Comparison of ENCODE assay signal across 13 cellular contexts in genomic region chr1:38037481-38037939, GRCh38. TPM values are rescaled to one million over a fixed set of nuclear protein-coding genes. Genes with fewer than 3 reads are reported as not detected.
DNase-seq lines count a peak whose midpoint lies in the region; ATAC-seq, FAIRE-seq and TF ChIP-seq lines count a peak whose summit lies in the region.
"Had no signal": no experiment of that assay in that cellular context is flagged by ENCODE, and none has a peak within 500 bp of the region (broad histone marks: within the 10 kb centered on the region; RNA-seq: fewer than 3 reads in every experiment).

No MANE protein-coding gene starts in this region.

- 43% methylated on average over 4 of the region's 4 CpGs for WGBS in mammary epithelial cell (ENCODE audit: low coverage, missing lambda C conversion rate)

- no peaks in the 10 kb centered on the region for H3K36me3 ChIP-seq in Karpas-422 (ENCODE audit: insufficient read depth, low read length)
- no peaks in the 10 kb centered on the region for H3K36me3 ChIP-seq in mammary epithelial cell (ENCODE audit: insufficient read depth, low read length)
- no peaks in the 10 kb centered on the region for H3K36me3 ChIP-seq in naive thymus-derived CD4-positive, alpha-beta T cell (ENCODE audit: control insufficient read depth in 2 of 3, insufficient read depth in 3 of 3, low read length in 3 of 3)
- H3K36me3 ChIP-seq: BLaER1 treated with 17β-estradiol and CSF1 and Interleukin-3, amounts not matched to agents 10 nM and 100 nM had no signal

- no peaks in the 10 kb centered on the region for H3K9me2 ChIP-seq in Karpas-422 (replicated peaks; ENCODE audit: insufficient read depth, low read length)

- no peaks in the 10 kb centered on the region for H3K9me3 Mint-ChIP-seq in activated CD4-positive, alpha-beta T cell treated with anti-CD3 and anti-CD28 coated beads for 36 hours (ENCODE audit: low read depth)
- no peaks in the 10 kb centered on the region for H3K9me3 Mint-ChIP-seq in activated CD4-positive, alpha-beta T cell treated with anti-CD3 and anti-CD28 coated beads, Interleukin-2, amount 10 ng/mL, durations not matched to agents 7 days and 5 days
- no peaks in the 10 kb centered on the region for H3K9me3 Mint-ChIP-seq in progenitor cell of endocrine pancreas (ENCODE audit: low read depth)
- peaks cover 0 to 3% (median 0%) of the 10 kb centered on the region in 11 donors for H3K9me3 Mint-ChIP-seq in naive thymus-derived CD4-positive, alpha-beta T cell
- H3K9me3 Mint-ChIP-seq: nephron had no signal

- no peak for FAIRE-seq in HTR-8/SVneo (lab: Jason Lieb, UNC)

- ATAC-seq in activated CD4-positive, alpha-beta T cell treated with anti-CD3 and anti-CD28 coated beads for 36 hours = no peak
- ATAC-seq in naive thymus-derived CD4-positive, alpha-beta T cell = no peak
- ATAC-seq in GM21390 (IDR thresholded peaks at IDR 0.05; ENCODE audit: unreplicated experiment) = no peak

- H3K4me2 ChIP-seq in Karpas-422 (ENCODE audit: low read depth, low read length, poor library complexity, severe bottlenecking) (no peak overlapping the region), mammary epithelial cell (ENCODE audit: insufficient read depth, low read depth, low read length) (no peak overlapping the region)

- H3K9ac ChIP-seq in Karpas-422 (ENCODE audit: low read length) = no peak overlapping the region
- H3K9ac ChIP-seq in mammary epithelial cell (ENCODE audit: insufficient read depth, low read length) = no peak overlapping the region
- H3K9ac ChIP-seq: BLaER1 treated with 17β-estradiol and CSF1 and Interleukin-3, amounts not matched to agents 10 nM and 100 nM had no signal

- intact Hi-C loops in activated CD4-positive, alpha-beta T cell treated with anti-CD3 and anti-CD28 coated beads for 36 hours (cut with DNase I, micrococcal nuclease) = loop anchor here in 1 of 2 experiments (10.0 kb wide), 1 partner anchor 367 kb away; no protein-coding TSS in a partner anchor
- intact Hi-C loops in mammary epithelial cell (cut with micrococcal nuclease) = no loop called here
- intact Hi-C loops in naive thymus-derived CD4-positive, alpha-beta T cell (cut with micrococcal nuclease) = no loop called here

- in situ Hi-C loops in mammary epithelial cell (cut with MboI; ENCODE audit: low sequenced_read_pairs in 2 of 2) = loop anchor here in 1 of 2 donors (25.0 kb wide), 1 partner anchor 550 kb away; no protein-coding TSS in a partner anchor

- H2AFZ ChIP-seq in Karpas-422 (ENCODE audit: low read length) (no peak overlapping the region), mammary epithelial cell (ENCODE audit: low read depth, low read length) (no peak overlapping the region)

- dilution Hi-C loops in mammary epithelial cell (cut with HindIII; ENCODE audit: low sequenced_read_pairs) = no loop called here

- no peak overlapping the region for H3K4me3 ChIP-seq in Karpas-422 (ENCODE audit: low read length)
- H3K4me3 ChIP-seq in mammary epithelial cell (replicated peaks in 1 of 3; ENCODE audit: insufficient read depth in 1 of 3, low read depth in 2 of 3, low read length in 3 of 3) = no peak overlapping the region
- no peak overlapping the region for H3K4me3 ChIP-seq in naive thymus-derived CD4-positive, alpha-beta T cell (ENCODE audit: low read length)
- H3K4me3 ChIP-seq: BLaER1 treated with 17β-estradiol and CSF1 and Interleukin-3, amounts not matched to agents 10 nM and 100 nM had no signal

- no peak overlapping the region for H3K27ac Mint-ChIP-seq in activated CD4-positive, alpha-beta T cell treated with anti-CD3 and anti-CD28 coated beads for 36 hours
- H3K27ac Mint-ChIP-seq in activated CD4-positive, alpha-beta T cell treated with anti-CD3 and anti-CD28 coated beads, Interleukin-2, amount 10 ng/mL, durations not matched to agents 7 days and 5 days = no peak overlapping the region
- H3K27ac Mint-ChIP-seq in progenitor cell of endocrine pancreas = no peak overlapping the region
- H3K27ac Mint-ChIP-seq in naive thymus-derived CD4-positive, alpha-beta T cell = no peak overlapping the region
- H3K27ac Mint-ChIP-seq: nephron had no signal

- H3K27me3 Mint-ChIP-seq in activated CD4-positive, alpha-beta T cell treated with anti-CD3 and anti-CD28 coated beads for 36 hours = peaks cover 28% of the 10 kb centered on the region
- H3K27me3 Mint-ChIP-seq in activated CD4-positive, alpha-beta T cell treated with anti-CD3 and anti-CD28 coated beads, Interleukin-2, amount 10 ng/mL, durations not matched to agents 7 days and 5 days = peaks cover 22% of the 10 kb centered on the region
- peaks cover 39% of the 10 kb centered on the region for H3K27me3 Mint-ChIP-seq in progenitor cell of endocrine pancreas
- H3K27me3 Mint-ChIP-seq in naive thymus-derived CD4-positive, alpha-beta T cell = peaks cover 24 to 40% (median 35%) of the 10 kb centered on the region in 5 donors

- no peaks in the 10 kb centered on the region for H3K4me1 Mint-ChIP-seq in activated CD4-positive, alpha-beta T cell treated with anti-CD3 and anti-CD28 coated beads for 36 hours
- H3K4me1 Mint-ChIP-seq in activated CD4-positive, alpha-beta T cell treated with anti-CD3 and anti-CD28 coated beads, Interleukin-2, amount 10 ng/mL, durations not matched to agents 7 days and 5 days = no peaks in the 10 kb centered on the region
- H3K4me1 Mint-ChIP-seq in progenitor cell of endocrine pancreas (ENCODE audit: low read depth) = no peaks in the 10 kb centered on the region
- H3K4me1 Mint-ChIP-seq in naive thymus-derived CD4-positive, alpha-beta T cell = no peaks in the 10 kb centered on the region

- no peaks in the 10 kb centered on the region for H3K79me2 ChIP-seq in Karpas-422 (ENCODE audit: low read length)
- H3K79me2 ChIP-seq in mammary epithelial cell (ENCODE audit: insufficient read depth, low read length) = no peaks in the 10 kb centered on the region

- CTCF ChIA-PET in activated CD4-positive, alpha-beta T cell treated with anti-CD3 and anti-CD28 coated beads for 36 hours (lab: Charles Lee) = interaction anchor here (0.9 kb wide), 1 partner anchor 807 kb away, joined by 3 read pairs; no protein-coding TSS in a partner anchor
- CTCF ChIA-PET in activated CD4-positive, alpha-beta T cell treated with anti-CD3 and anti-CD28 coated beads, Interleukin-2, amount 10 ng/mL, durations not matched to agents 7 days and 5 days (lab: Charles Lee) = no interaction called here
- CTCF ChIA-PET in mammary epithelial cell (lab: Charles Lee; ENCODE audit: low non-redundant PET) = interaction anchor here (0.6 kb wide), 2 partner anchors 9 to 832 kb away, joined by 4 to 9 read pairs; no protein-coding TSS in a partner anchor
- CTCF ChIA-PET in naive thymus-derived CD4-positive, alpha-beta T cell (lab: Charles Lee) = interaction anchor here (0.7 to 0.9 kb wide), 2 partner anchors 27 to 795 kb away, joined by 3 to 6 read pairs; no protein-coding TSS in a partner anchor

- POLR2A ChIA-PET in activated CD4-positive, alpha-beta T cell treated with anti-CD3 and anti-CD28 coated beads for 36 hours (lab: Charles Lee) = no interaction called here
- POLR2A ChIA-PET in activated CD4-positive, alpha-beta T cell treated with anti-CD3 and anti-CD28 coated beads, Interleukin-2, amount 10 ng/mL, durations not matched to agents 7 days and 5 days (lab: Charles Lee) = no interaction called here
- POLR2A ChIA-PET in naive thymus-derived CD4-positive, alpha-beta T cell (lab: Charles Lee) = no interaction called here

- no peaks in the 10 kb centered on the region for H3K27me3 ChIP-seq in Karpas-422 (ENCODE audit: low read length)
- no peaks in the 10 kb centered on the region for H3K27me3 ChIP-seq in mammary epithelial cell (ENCODE audit: insufficient read depth, low read length)
- H3K27me3 ChIP-seq in naive thymus-derived CD4-positive, alpha-beta T cell (ENCODE audit: control insufficient read depth in 2 of 2, insufficient read depth in 2 of 2, low read length in 2 of 2) = peaks cover 0 to under 1% of the 10 kb centered on the region in 2 donors

- no peaks in the 10 kb centered on the region for H3K36me3 Mint-ChIP-seq in activated CD4-positive, alpha-beta T cell treated with anti-CD3 and anti-CD28 coated beads for 36 hours (ENCODE audit: low read depth)
- H3K36me3 Mint-ChIP-seq in activated CD4-positive, alpha-beta T cell treated with anti-CD3 and anti-CD28 coated beads, Interleukin-2, amount 10 ng/mL, durations not matched to agents 7 days and 5 days (ENCODE audit: low read depth) = no peaks in the 10 kb centered on the region
- H3K36me3 Mint-ChIP-seq in progenitor cell of endocrine pancreas (ENCODE audit: insufficient read depth) = no peaks in the 10 kb centered on the region
- H3K36me3 Mint-ChIP-seq in naive thymus-derived CD4-positive, alpha-beta T cell = no peaks in the 10 kb centered on the region

- no peak overlapping the region for H3K27ac ChIP-seq in Karpas-422 (ENCODE audit: low read length)
- H3K27ac ChIP-seq in mammary epithelial cell (ENCODE audit: insufficient read depth, low read depth, low read length) = no peak overlapping the region
- H3K27ac ChIP-seq in naive thymus-derived CD4-positive, alpha-beta T cell (ENCODE audit: low read depth, low read length) = no peak overlapping the region
- H3K27ac ChIP-seq: BLaER1 treated with 17β-estradiol and CSF1 and Interleukin-3, amounts not matched to agents 10 nM and 100 nM had no signal

- DNase-seq in activated CD4-positive, alpha-beta T cell treated with anti-CD3 and anti-CD28 coated beads for 36 hours = peak; percentile 47
- no peak for DNase-seq in activated CD4-positive, alpha-beta T cell treated with anti-CD3 and anti-CD28 coated beads, Interleukin-2, amount 10 ng/mL, durations not matched to agents 7 days and 5 days
- DNase-seq in Karpas-422 (peak; percentile 67), mammary epithelial cell (no peak), progenitor cell of endocrine pancreas (ENCODE audit: low spot score, unreplicated experiment) (no peak), HTR-8/SVneo (ENCODE audit: insufficient read length, low spot score) (no peak)
- DNase-seq in naive thymus-derived CD4-positive, alpha-beta T cell = no peak
- DNase-seq: activated CD4-positive, alpha-beta T cell treated with anti-CD3 and anti-CD28 coated beads, Interleukin-2, amount 50 U/mL, for 1 hour; anterior cingulate cortex had no signal

- H3K9me3 ChIP-seq in Karpas-422 (ENCODE audit: low read length) (no peaks in the 10 kb centered on the region), mammary epithelial cell (replicated peaks; ENCODE audit: insufficient read depth, low read length) (no peaks in the 10 kb centered on the region)
- no peaks in the 10 kb centered on the region for H3K9me3 ChIP-seq in naive thymus-derived CD4-positive, alpha-beta T cell (ENCODE audit: control insufficient read depth in 2 of 3, low read length in 3 of 3)
- H3K9me3 ChIP-seq: BLaER1 treated with 17β-estradiol and CSF1 and Interleukin-3, amounts not matched to agents 10 nM and 100 nM had no signal

- no TSS peak for BruUV-seq in mammary epithelial cell (replicated peaks; lab: Mats Ljungman, UMichigan)

- no peak overlapping the region for H3K4me3 Mint-ChIP-seq in activated CD4-positive, alpha-beta T cell treated with anti-CD3 and anti-CD28 coated beads for 36 hours
- no peak overlapping the region for H3K4me3 Mint-ChIP-seq in activated CD4-positive, alpha-beta T cell treated with anti-CD3 and anti-CD28 coated beads, Interleukin-2, amount 10 ng/mL, durations not matched to agents 7 days and 5 days
- no peak overlapping the region for H3K4me3 Mint-ChIP-seq in progenitor cell of endocrine pancreas (ENCODE audit: low read depth)
- H3K4me3 Mint-ChIP-seq in naive thymus-derived CD4-positive, alpha-beta T cell = no peak overlapping the region
- H3K4me3 Mint-ChIP-seq: nephron had no signal

- H4K20me1 ChIP-seq in Karpas-422 (ENCODE audit: insufficient read depth, low read depth, low read length) (peaks cover 5% of the 10 kb centered on the region; the same call in 1 of the 2 replicates), mammary epithelial cell (ENCODE audit: insufficient read depth, low read length) (no peaks in the 10 kb centered on the region)

- H3K4me1 ChIP-seq in Karpas-422 (ENCODE audit: low read length) (peaks cover 6% of the 10 kb centered on the region; the same call in 1 of the 2 replicates), mammary epithelial cell (ENCODE audit: insufficient read depth, low read length) (no peaks in the 10 kb centered on the region)
- no peaks in the 10 kb centered on the region for H3K4me1 ChIP-seq in naive thymus-derived CD4-positive, alpha-beta T cell (ENCODE audit: control insufficient read depth in 2 of 2, insufficient read depth in 2 of 2, low read length in 2 of 2)

- TF ChIP-seq CTCF in mammary epithelial cell (conservative IDR thresholded peaks at IDR 0.05 in 1 of 2, IDR thresholded peaks at IDR 0.05 in 1 of 2; ENCODE audit: extremely low read depth in 1 of 2, insufficient read depth in 1 of 2, low read depth in 1 of 2, low read length in 2 of 2) = peak; percentile 39 to 41
- TF ChIP-seq CTCF in progenitor cell of endocrine pancreas (IDR thresholded peaks at IDR 0.05; ENCODE audit: unreplicated experiment) = peak; percentile 34

RNA-seq across cellular contexts. Expression of gene POU3F1, which starts 9.1 kb away (rescaled TPM):
- total RNA-seq in activated CD4-positive, alpha-beta T cell treated with anti-CD3 and anti-CD28 coated beads for 36 hours = under 1 TPM; 0.11 to 0.26 TPM
- total RNA-seq in activated CD4-positive, alpha-beta T cell treated with anti-CD3 and anti-CD28 coated beads, Interleukin-2, amount 10 ng/mL, durations not matched to agents 7 days and 5 days = not detected
- 0.07 TPM in 1 of 2 replicates, not detected in the other for total RNA-seq in Karpas-422 (2014; rRNA removed; shearing (Covaris generic); ENCODE audit: low replicate concordance)
- under 1 TPM; 0.17 to 0.59 TPM for total RNA-seq in mammary epithelial cell
- polyA plus RNA-seq in mammary epithelial cell = 0.05 TPM
- not detected for polyA minus RNA-seq in mammary epithelial cell
- 0.31 and 0.43 TPM in 2 replicates for total RNA-seq in progenitor cell of endocrine pancreas
- total RNA-seq in naive thymus-derived CD4-positive, alpha-beta T cell = under 1 TPM in 2 of 5 experiments, not detected in 3; 0.17 to 0.19 TPM
- polyA plus RNA-seq in naive thymus-derived CD4-positive, alpha-beta T cell = not detected
- total RNA-seq: glomerular endothelial cell had no signal

RNA-seq across cellular contexts. Expression of gene UTP11, which starts 25.0 kb away (rescaled TPM):
- total RNA-seq in activated CD4-positive, alpha-beta T cell treated with anti-CD3 and anti-CD28 coated beads for 36 hours = 10 to 100 TPM; 68.9 to 82.4 TPM
- total RNA-seq in activated CD4-positive, alpha-beta T cell treated with anti-CD3 and anti-CD28 coated beads, Interleukin-2, amount 10 ng/mL, durations not matched to agents 7 days and 5 days = 10 to 100 TPM; 33.0 to 34.8 TPM
- total RNA-seq in Karpas-422 (2014; rRNA removed; shearing (Covaris generic); ENCODE audit: low replicate concordance) = 27.3 and 31.1 TPM in 2 replicates
- total RNA-seq in mammary epithelial cell = 10 to 100 TPM; 34.0 to 42.1 TPM
- polyA plus RNA-seq in mammary epithelial cell = 27.0 TPM
- polyA minus RNA-seq in mammary epithelial cell = 11.9 TPM
- 23.8 and 27.2 TPM in 2 replicates for total RNA-seq in progenitor cell of endocrine pancreas
- total RNA-seq in naive thymus-derived CD4-positive, alpha-beta T cell = 10 to 100 TPM in 3 of 5 experiments, 1 to 10 TPM in 2; 8.2 to 42.8 (median 15.7) TPM
- 10 to 100 TPM; 17.4 to 26.0 TPM for polyA plus RNA-seq in naive thymus-derived CD4-positive, alpha-beta T cell

RNA-seq across cellular contexts. Expression of gene FHL3, which starts 32.2 kb away (rescaled TPM):
- total RNA-seq in activated CD4-positive, alpha-beta T cell treated with anti-CD3 and anti-CD28 coated beads for 36 hours = 10 to 100 TPM; 21.1 to 23.8 TPM
- 1 to 10 TPM; 9.8 to 9.9 TPM for total RNA-seq in activated CD4-positive, alpha-beta T cell treated with anti-CD3 and anti-CD28 coated beads, Interleukin-2, amount 10 ng/mL, durations not matched to agents 7 days and 5 days
- 4.6 and 10.7 TPM in 2 replicates for total RNA-seq in Karpas-422 (2014; rRNA removed; shearing (Covaris generic); ENCODE audit: low replicate concordance)
- total RNA-seq in mammary epithelial cell (10 to 100 TPM; 21.5 to 29.0 TPM), progenitor cell of endocrine pancreas (16.5 and 17.6 TPM in 2 replicates)
- polyA plus RNA-seq in mammary epithelial cell = 15.6 TPM
- polyA minus RNA-seq in mammary epithelial cell = 77.3 TPM
- total RNA-seq in naive thymus-derived CD4-positive, alpha-beta T cell = 10 to 100 TPM in 2 of 5 experiments, 1 to 10 TPM in 3; 2.9 to 19.0 (median 8.6) TPM
- 1 to 10 TPM; 5.1 to 8.8 TPM for polyA plus RNA-seq in naive thymus-derived CD4-positive, alpha-beta T cell

RNA-seq across cellular contexts. Expression of gene SF3A3, which starts 47.7 kb away (rescaled TPM):
- 100 to 1,000 TPM; 131 TPM for total RNA-seq in activated CD4-positive, alpha-beta T cell treated with anti-CD3 and anti-CD28 coated beads for 36 hours
- 100 to 1,000 TPM in 1 of 2 experiments, 10 to 100 TPM in 1; 80.9 to 110 TPM for total RNA-seq in activated CD4-positive, alpha-beta T cell treated with anti-CD3 and anti-CD28 coated beads, Interleukin-2, amount 10 ng/mL, durations not matched to agents 7 days and 5 days
- 56.8 and 124 TPM in 2 replicates for total RNA-seq in Karpas-422 (2014; rRNA removed; shearing (Covaris generic); ENCODE audit: low replicate concordance)
- total RNA-seq in mammary epithelial cell (10 to 100 TPM; 55.7 to 73.8 TPM), progenitor cell of endocrine pancreas (73.8 and 77.3 TPM in 2 replicates)
- polyA plus RNA-seq in mammary epithelial cell = 45.0 TPM
- 304 TPM for polyA minus RNA-seq in mammary epithelial cell
- total RNA-seq in naive thymus-derived CD4-positive, alpha-beta T cell = 10 to 100 TPM; 43.2 to 90.4 (median 77.6) TPM
- polyA plus RNA-seq in naive thymus-derived CD4-positive, alpha-beta T cell = 100 to 1,000 TPM; 116 to 118 TPM

Comparison
In these comparisons a context has a peak if more than half of its experiments do, and no peak if none do; other contexts are left out.
1. DNase-seq: peak in activated CD4-positive, alpha-beta T cell treated with anti-CD3 and anti-CD28 coated beads for 36 hours (single experiment) and Karpas-422 (single experiment); none in activated CD4-positive, alpha-beta T cell treated with anti-CD3 and anti-CD28 coated beads, Interleukin-2, amount 10 ng/mL, durations not matched to agents 7 days and 5 days (single experiment), mammary epithelial cell (single experiment), progenitor cell of endocrine pancreas (single experiment), HTR-8/SVneo (single experiment) and naive thymus-derived CD4-positive, alpha-beta T cell (0 of 9).